In the genomic region with DNA sequence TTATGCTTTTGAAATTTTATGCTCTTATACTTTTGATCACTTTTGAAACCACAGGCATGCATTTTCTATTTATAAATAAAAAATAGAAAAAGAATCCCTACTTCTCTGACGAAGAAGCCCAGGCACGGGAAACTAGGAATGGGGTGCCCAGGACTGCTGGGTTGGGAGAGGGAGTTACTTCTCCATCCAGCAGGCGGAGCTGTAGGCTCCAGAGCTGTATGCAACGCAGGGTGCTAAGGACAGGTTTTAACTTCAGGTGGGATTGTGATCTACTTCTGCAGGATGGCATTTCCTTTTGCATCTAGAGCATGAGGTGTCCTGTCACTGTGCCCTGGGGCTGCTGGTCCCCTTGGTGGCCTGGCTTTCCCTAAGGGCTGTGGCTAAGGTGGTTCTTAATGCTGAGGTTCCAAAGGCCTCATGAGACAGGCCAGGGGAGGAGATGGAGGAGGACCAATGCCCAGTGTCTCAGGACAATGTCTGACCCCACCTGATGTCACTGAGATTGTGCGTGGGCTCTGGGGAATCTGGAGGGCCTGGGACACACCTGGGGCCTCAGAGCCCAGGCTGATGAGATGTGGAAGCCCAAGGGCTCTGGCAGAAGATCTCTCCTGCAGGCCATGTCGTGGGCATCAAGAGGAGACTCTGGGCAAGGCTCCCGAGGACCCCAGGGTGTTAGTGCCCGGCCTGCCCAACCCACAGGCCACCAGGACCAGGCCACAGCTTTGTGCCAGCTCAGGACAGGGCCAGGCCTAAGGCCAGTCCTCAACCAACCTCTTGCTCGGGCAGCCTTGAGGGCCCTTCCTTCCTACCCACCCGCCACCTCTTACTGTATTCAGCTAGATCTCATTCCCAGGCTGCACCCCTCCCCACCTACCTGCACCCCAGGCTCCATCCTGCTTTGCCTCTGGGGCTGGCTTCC, we compare ENCODE assay signal across 1 cellular context.
TF ChIP-seq lines count a peak whose summit lies in the region.

No MANE protein-coding gene starts in this region.

TF ChIP-seq in H1, 55 proteins besides CTCF, POLR2A, EP300 and RAD21:
- no peak for TF ChIP-seq JUN (IDR thresholded peaks at IDR 0.05; ENCODE audit: low read depth, low read length)
- TF ChIP-seq, protein P1, sequence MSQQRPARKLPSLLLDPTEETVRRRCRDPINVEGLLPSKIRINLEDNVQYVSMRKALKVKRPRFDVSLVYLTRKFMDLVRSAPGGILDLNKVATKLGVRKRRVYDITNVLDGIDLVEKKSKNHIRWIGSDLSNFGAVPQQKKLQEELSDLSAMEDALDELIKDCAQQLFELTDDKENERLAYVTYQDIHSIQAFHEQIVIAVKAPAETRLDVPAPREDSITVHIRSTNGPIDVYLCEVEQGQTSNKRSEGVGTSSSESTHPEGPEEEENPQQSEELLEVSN (IDR thresholded peaks at IDR 0.05): no peak
- TF ChIP-seq MAFK (IDR thresholded peaks at IDR 0.05; ENCODE audit: low read depth, low read length): no peak
- TF ChIP-seq KDM1A (IDR thresholded peaks at IDR 0.05; ENCODE audit: borderline replicate concordance, low read length): no peak
- no peak for TF ChIP-seq KDM4A (IDR thresholded peaks at IDR 0.05; ENCODE audit: low read depth, low read length, severe bottlenecking)
- TF ChIP-seq, protein P2, sequence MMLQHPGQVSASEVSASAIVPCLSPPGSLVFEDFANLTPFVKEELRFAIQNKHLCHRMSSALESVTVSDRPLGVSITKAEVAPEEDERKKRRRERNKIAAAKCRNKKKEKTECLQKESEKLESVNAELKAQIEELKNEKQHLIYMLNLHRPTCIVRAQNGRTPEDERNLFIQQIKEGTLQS (IDR thresholded peaks at IDR 0.05; ENCODE audit: insufficient read depth, low read depth, low read length): no peak
